In the genomic region with DNA sequence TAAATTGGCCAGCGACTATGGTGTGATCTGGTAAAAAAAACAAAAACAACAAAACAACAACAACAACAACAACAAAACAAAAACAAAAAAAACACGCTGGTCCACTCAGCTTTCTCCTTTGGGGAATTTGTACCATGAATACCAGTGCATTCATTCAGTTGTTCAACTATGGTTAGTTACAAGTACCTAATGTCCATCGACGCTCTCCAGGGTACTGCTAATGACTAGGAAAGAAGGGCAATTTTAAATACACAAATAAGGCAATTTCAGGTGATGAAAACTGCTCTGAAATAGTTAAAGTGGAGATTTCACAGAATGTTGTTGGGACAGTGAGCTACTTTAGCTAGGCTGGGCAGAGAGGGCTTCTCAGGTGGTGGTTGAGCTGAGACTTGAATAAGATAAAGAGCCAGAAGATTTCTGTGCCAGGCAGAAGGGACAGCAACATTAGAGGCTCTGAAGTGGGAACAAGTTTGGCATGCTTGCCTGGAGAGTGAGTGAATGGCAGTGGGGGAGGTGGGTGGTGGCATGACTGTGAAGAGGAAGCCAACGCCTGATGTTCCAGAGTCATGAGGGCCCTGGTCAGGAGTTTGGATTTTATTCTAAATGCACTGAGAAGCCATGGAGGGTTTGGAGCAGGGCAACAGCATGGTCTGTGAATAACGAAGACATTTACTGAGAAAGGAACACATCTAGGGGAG, we compare ENCODE assay signal across 19 cellular contexts.
"Had no signal": no experiment of that assay in that cellular context is flagged by ENCODE, and none has a peak within 500 bp of the region (broad histone marks: within the 10 kb centered on the region; RNA-seq: fewer than 3 reads in every experiment).

No MANE protein-coding gene starts in this region.

- DNase-seq: activated CD4-positive, alpha-beta T cell treated with anti-CD3 and anti-CD28 coated beads, Interleukin-2, amount 10 ng/mL, durations not matched to agents 24 days and 14 days; activated CD8-positive, alpha-beta T cell treated with anti-CD3 and anti-CD28 coated beads for 36 hours; activated naive CD4-positive, alpha-beta T cell treated with anti-CD3 and anti-CD28 coated beads, Interleukin-2, amount 50 U/mL, for 16 hours; activated T-cell treated with anti-CD3 and anti-CD28 coated beads, Interleukin-2, amount 50 U/mL, for 24 hours; aorta; cerebellar nuclear complex; effector memory CD4-positive, alpha-beta T cell; foreskin keratinocyte; hypothalamus; islet precursor cell; mammary epithelial cell; naive B cell; stimulated activated CD4-positive, alpha-beta T cell treated with anti-CD3 and anti-CD28 coated beads, Interleukin-4, amount 100 ng/mL, for 1 hour; T1000; testis; upper lobe of left lung had no signal

- H3K4me3 ChIP-seq: breast epithelium, smooth muscle cell, testis, upper lobe of left lung had no signal

- ATAC-seq: activated CD8-positive, alpha-beta T cell treated with anti-CD3 and anti-CD28 coated beads for 36 hours; foreskin keratinocyte had no signal

- H3K36me3 ChIP-seq: breast epithelium, upper lobe of left lung had no signal

- H3K27ac ChIP-seq: breast epithelium, foreskin keratinocyte, testis, upper lobe of left lung had no signal

- H3K27me3 ChIP-seq: breast epithelium, foreskin keratinocyte, testis, upper lobe of left lung had no signal

- H3K9me3 ChIP-seq: breast epithelium, testis, upper lobe of left lung had no signal

- H3K4me2 ChIP-seq: smooth muscle cell had no signal

- FAIRE-seq: endothelial cell of umbilical vein had no signal

- H3K4me1 ChIP-seq: breast epithelium, testis, upper lobe of left lung had no signal
